37 cellular contexts compared by ENCODE assay signal in genomic region chr5:125888358-125888757, GRCh38.
"Had no signal": no experiment of that assay in that cellular context is flagged by ENCODE, and none has a peak within 500 bp of the region (broad histone marks: within the 10 kb centered on the region; RNA-seq: fewer than 3 reads in every experiment).

No MANE protein-coding gene starts in this region.

- DNase-seq: Karpas-422, Kasumi-1, MG63, MM.1S, MV-4-11, NCI-H1048, NCI-H1092, NCI-H1092 treated with DMSO at 0.1 percent for 48 hours, NCI-H1105, NCI-H1105 treated with DMSO at 0.1 percent for 48 hours, NCI-H1417, NCI-H1417 treated with DMSO at 0.1 percent for 48 hours, NCI-H1436, NCI-H1436 treated with DMSO at 0.1 percent for 48 hours, NCI-H146, NCI-H1694, NCI-H1694 treated with DMSO at 0.1 percent for 48 hours, NCI-H187, NCI-H187 treated with DMSO at 0.1 percent for 48 hours, NCI-H1930, NCI-H2029, NCI-H2029 treated with DMSO at 0.1 percent for 48 hours, NCI-H2081, NCI-H2081 treated with DMSO at 0.1 percent for 48 hours, NCI-H2107, NCI-H2171, NCI-H2171 treated with DMSO at 0.1 percent for 48 hours, NCI-H2227 treated with DMSO at 0.1 percent for 48 hours, NCI-H226, NCI-H345, NCI-H446, NCI-H446 treated with DMSO at 0.1 percent for 48 hours, NCI-H510A, NCI-H510A treated with DMSO at 0.1 percent for 48 hours, NCI-H524, NCI-H524 treated with DMSO at 0.1 percent for 48 hours, NCI-H526 had no signal

- H3K27me3 ChIP-seq: MG63 had no signal

- H3K9me3 ChIP-seq: MG63 had no signal

- H3K36me3 ChIP-seq: MG63 had no signal

- H3K4me3 ChIP-seq: MG63 had no signal
